29 cellular contexts compared by ENCODE assay signal in the genomic region with DNA sequence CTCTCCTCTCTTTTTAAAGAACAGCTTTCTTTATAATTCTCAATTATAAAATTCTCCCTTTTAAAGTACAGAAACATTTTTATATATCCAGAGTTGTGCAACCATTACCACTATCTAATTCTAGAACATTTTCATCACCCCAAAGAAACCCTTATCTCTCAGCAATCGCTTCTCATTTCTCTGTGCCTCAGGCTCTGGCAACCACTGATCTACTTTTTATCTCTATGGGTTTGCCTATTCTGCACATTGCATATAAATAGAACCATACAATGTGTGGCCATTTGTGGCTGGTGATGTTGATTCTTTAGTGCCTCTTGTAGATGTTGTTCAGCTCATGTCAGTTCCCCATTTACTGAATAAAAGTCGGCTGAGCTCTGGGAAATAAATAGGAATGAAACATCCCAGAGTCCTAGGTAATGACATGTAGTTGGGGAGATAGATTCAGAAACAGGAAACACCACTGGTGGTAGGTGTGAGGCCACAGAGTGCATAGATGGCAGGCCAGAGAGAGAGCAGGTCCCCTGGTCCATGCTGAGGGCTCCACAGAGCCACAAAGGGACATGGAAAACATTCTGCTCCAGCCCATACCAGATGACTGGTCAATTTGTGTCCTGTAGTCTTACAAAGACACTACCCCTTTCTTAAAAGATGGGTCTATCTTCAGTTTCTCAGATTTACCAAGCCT.
"Had no signal": no experiment of that assay in that cellular context is flagged by ENCODE, and none has a peak within 500 bp of the region (broad histone marks: within the 10 kb centered on the region; RNA-seq: fewer than 3 reads in every experiment).

No MANE protein-coding gene starts in this region.

- ATAC-seq: activated CD8-positive, alpha-beta memory T cell treated with anti-CD3 and anti-CD28 coated beads, Interleukin-2, amount 10 ng/mL, durations not matched to agents 7 days and 5 days had no signal

- H3K9me3 Mint-ChIP-seq: activated naive CD4-positive, alpha-beta T cell treated with anti-CD3 and anti-CD28 coated beads, Interleukin-2, amount 50 U/mL, for 24 hours; activated T-helper 2 cell treated with anti-CD3 and anti-CD28 coated beads, Interferon-gamma antibody, Interleukin-2, Interleukin-4, amounts not matched to agents 10 μg/mL and 5 μg/mL and 100 μg/mL, durations not matched to agents 14 hours and 24 hours and 36 hours had no signal

- H3K4me1 Mint-ChIP-seq: activated CD4-positive, alpha-beta memory T cell treated with anti-CD3 and anti-CD28 coated beads, Interleukin-2, amount 10 ng/mL, durations not matched to agents 7 days and 5 days; activated CD8-positive, alpha-beta memory T cell treated with anti-CD3 and anti-CD28 coated beads, Interleukin-2, amount 10 ng/mL, durations not matched to agents 7 days and 5 days; activated naive CD4-positive, alpha-beta T cell treated with anti-CD3 and anti-CD28 coated beads, Interleukin-2, amount 50 U/mL, for 24 hours; activated naive CD8-positive, alpha-beta T cell treated with anti-CD3 and anti-CD28 coated beads, Interleukin-2, amount 10 ng/mL, durations not matched to agents 7 days and 5 days had no signal

- H3K27ac Mint-ChIP-seq: activated CD4-positive, alpha-beta memory T cell treated with anti-CD3 and anti-CD28 coated beads, Interleukin-2, amount 10 ng/mL, durations not matched to agents 7 days and 5 days; activated CD8-positive, alpha-beta memory T cell treated with anti-CD3 and anti-CD28 coated beads, Interleukin-2, amount 10 ng/mL, durations not matched to agents 7 days and 5 days; activated naive CD4-positive, alpha-beta T cell treated with anti-CD3 and anti-CD28 coated beads, Interleukin-2, amount 50 U/mL, for 24 hours; activated naive CD8-positive, alpha-beta T cell treated with anti-CD3 and anti-CD28 coated beads, Interleukin-2, amount 10 ng/mL, durations not matched to agents 7 days and 5 days; activated T-helper 2 cell treated with anti-CD3 and anti-CD28 coated beads, Interferon-gamma antibody, Interleukin-2, Interleukin-4, amounts not matched to agents 10 μg/mL and 5 μg/mL and 100 μg/mL, durations not matched to agents 14 hours and 24 hours and 36 hours; brain had no signal

- H3K36me3 Mint-ChIP-seq: activated CD8-positive, alpha-beta memory T cell treated with anti-CD3 and anti-CD28 coated beads, Interleukin-2, amount 10 ng/mL, durations not matched to agents 7 days and 5 days; activated naive CD4-positive, alpha-beta T cell treated with anti-CD3 and anti-CD28 coated beads, Interleukin-2, amount 50 U/mL, for 24 hours; activated naive CD8-positive, alpha-beta T cell treated with anti-CD3 and anti-CD28 coated beads, Interleukin-2, amount 10 ng/mL, durations not matched to agents 7 days and 5 days; brain had no signal

- H3K27me3 Mint-ChIP-seq: activated CD4-positive, alpha-beta memory T cell treated with anti-CD3 and anti-CD28 coated beads, Interleukin-2, amount 10 ng/mL, durations not matched to agents 7 days and 5 days; activated CD8-positive, alpha-beta memory T cell treated with anti-CD3 and anti-CD28 coated beads, Interleukin-2, amount 10 ng/mL, durations not matched to agents 7 days and 5 days; brain had no signal

- DNase-seq: activated CD4-positive, alpha-beta memory T cell treated with anti-CD3 and anti-CD28 coated beads, Interleukin-2, amount 10 ng/mL, durations not matched to agents 7 days and 5 days; activated CD4-positive, alpha-beta T cell treated with anti-CD3 and anti-CD28 coated beads for 1 hour; activated CD4-positive, alpha-beta T cell treated with anti-CD3 and anti-CD28 coated beads for 48 hours; activated CD4-positive, CD25-positive, alpha-beta regulatory T cell; activated CD8-positive, alpha-beta memory T cell treated with anti-CD3 and anti-CD28 coated beads for 24 hours; activated CD8-positive, alpha-beta memory T cell treated with anti-CD3 and anti-CD28 coated beads, Interleukin-2, amount 10 ng/mL, durations not matched to agents 7 days and 5 days; activated CD8-positive, alpha-beta memory T cell treated with anti-CD3 and anti-CD28 coated beads, Interleukin-2, amount 50 U/mL, for 48 hours; activated gamma-delta T cell; activated naive CD4-positive, alpha-beta T cell treated with Interleukin-2 at 50 U/mL for 16 hours; activated naive CD8-positive, alpha-beta T cell treated with anti-CD3 and anti-CD28 coated beads, Interleukin-2, amount 10 ng/mL, durations not matched to agents 7 days and 5 days; activated T-cell treated with anti-CD3 and anti-CD28 coated beads, Interleukin-2, amount 50 U/mL, for 1 hour; adrenal gland; anterior cingulate cortex; caudate nucleus; NCI-H1048; NCI-H1105 treated with DMSO at 0.1 percent for 48 hours; NCI-H1436; NCI-H1694; NCI-H1930; NCI-H2081 treated with DMSO at 0.1 percent for 48 hours; NCI-H226; NCI-H446 treated with DMSO at 0.1 percent for 48 hours; NCI-H524; Right ventricle myocardium superior; T1000; WERI-Rb-1 had no signal

- H3K4me3 Mint-ChIP-seq: activated CD4-positive, alpha-beta memory T cell treated with anti-CD3 and anti-CD28 coated beads, Interleukin-2, amount 10 ng/mL, durations not matched to agents 7 days and 5 days; activated CD8-positive, alpha-beta memory T cell treated with anti-CD3 and anti-CD28 coated beads, Interleukin-2, amount 10 ng/mL, durations not matched to agents 7 days and 5 days; activated naive CD4-positive, alpha-beta T cell treated with anti-CD3 and anti-CD28 coated beads, Interleukin-2, amount 50 U/mL, for 24 hours; activated naive CD8-positive, alpha-beta T cell treated with anti-CD3 and anti-CD28 coated beads, Interleukin-2, amount 10 ng/mL, durations not matched to agents 7 days and 5 days; brain had no signal
